2 cellular contexts compared by ENCODE assay signal in the genomic region with DNA sequence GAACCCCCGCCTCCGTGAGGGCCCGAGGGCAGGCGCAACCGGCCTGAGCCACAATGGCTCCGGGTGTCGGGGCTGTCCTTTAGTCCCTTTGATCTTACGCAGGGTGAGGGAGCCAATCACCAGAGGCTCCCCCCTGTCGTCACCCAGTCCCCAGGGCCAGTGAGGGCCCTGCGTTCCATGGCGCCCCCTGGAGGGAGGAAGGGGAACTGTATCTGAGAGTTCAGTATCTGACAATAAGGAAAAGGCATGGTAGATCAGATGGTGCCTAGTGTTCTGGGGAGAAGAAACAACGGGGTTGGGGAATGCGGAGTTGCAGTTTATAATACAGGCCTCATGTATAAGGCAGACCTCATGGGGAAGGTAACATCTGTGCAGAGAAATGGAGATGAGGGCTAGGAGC.
DNase-seq lines count a peak whose midpoint lies in the region; ATAC-seq, FAIRE-seq and TF ChIP-seq lines count a peak whose summit lies in the region.
"Not testable (repeated sequence)": the region's sequence is repeated elsewhere in the genome, so short reads cannot be mapped to it uniquely, and the experiment has no call there.

No MANE protein-coding gene starts in this region.

- H4K20me1 ChIP-seq in K562 (replicated peaks; ENCODE audit: control insufficient read depth, insufficient read depth, low read length), result not testable (repeated sequence)

- H2AFZ ChIP-seq in K562 (ENCODE audit: low read depth, low read length), result not testable (repeated sequence)

- H3K27me3 ChIP-seq in K562 (ENCODE audit: control insufficient read depth in 2 of 2, insufficient read depth in 2 of 2, low read length in 2 of 2), result not testable (repeated sequence)

- ATAC-seq in SK-N-SH treated with all-trans-retinoic acid at 6 μM for 48 hours, result peak; percentile 76
- ATAC-seq in K562, result peak; percentile 89

- not testable (repeated sequence) for H3K4me2 ChIP-seq in K562 (ENCODE audit: insufficient read depth, low read length)

- not testable (repeated sequence) for TF ChIP-seq RAD21 in K562 (CRISPR knock-in tag; conservative IDR thresholded peaks at IDR 0.05 in 1 of 2, IDR thresholded peaks at IDR 0.05 in 1 of 2)

- no CpG with 5 or more reads among the region's 13 CpGs for WGBS in K562 (ENCODE audit: insufficient coverage, low coverage, missing lambda C conversion rate)

- not testable (repeated sequence) for H3K9ac ChIP-seq in K562 (ENCODE audit: insufficient read depth in 1 of 2, low read depth in 2 of 2, low read length in 2 of 2)

- in situ Hi-C loops in K562 (cut with MboI), result loop anchor here (5.0 to 10.0 kb wide), 2 partner anchors 39 to 163 kb away; no protein-coding TSS in a partner anchor

- H3K9me3 ChIP-seq in K562 (replicated peaks; ENCODE audit: control insufficient read depth, insufficient read depth, low read depth, low read length), result not testable (repeated sequence)

- H3K4me1 ChIP-seq in K562 (replicated peaks in 1 of 2; ENCODE audit: control insufficient read depth in 2 of 2, insufficient read depth in 2 of 2, low read length in 2 of 2), result not testable (repeated sequence)

- H3K27ac ChIP-seq in K562 (ENCODE audit: extremely low read depth, low read depth, low read length), result not testable (repeated sequence)

- H3K4me3 ChIP-seq in K562, result not testable (repeated sequence)

- POLR2A ChIA-PET in K562 (lab: Yijun Ruan, JAX), result not testable (repeated sequence)

- intact Hi-C loops in K562 (cut with micrococcal nuclease), result not testable (repeated sequence)

- DNase-seq in K562 (ENCODE audit: extremely low read depth in 1 of 4, low spot score in 3 of 4), result not testable (repeated sequence)

- H3K79me2 ChIP-seq in K562 (ENCODE audit: control insufficient read depth, insufficient read depth, low read length), result not testable (repeated sequence)

- not testable (repeated sequence) for BruUV-seq in K562 (replicated peaks; lab: Mats Ljungman, UMichigan)

- H3K9me1 ChIP-seq in K562 (ENCODE audit: control insufficient read depth, insufficient read depth, low read length), result not testable (repeated sequence)

- not testable (repeated sequence) for TF ChIP-seq EP300 in K562 (IDR thresholded peaks at IDR 0.05; ENCODE audit: low read length)

- not testable (repeated sequence) for TF ChIP-seq POLR2A in K562 (conservative IDR thresholded peaks at IDR 0.05)

- CTCF ChIA-PET in K562 (lab: Yijun Ruan, JAX; ENCODE audit: low intra/inter-chr PET ratio), result not testable (repeated sequence)

- not testable (repeated sequence) for FAIRE-seq in K562 (lab: Jason Lieb, UNC)

- H3K36me3 ChIP-seq in K562 (ENCODE audit: control insufficient read depth, insufficient read depth, low read length), result not testable (repeated sequence)

- TF ChIP-seq CTCF in K562 (IDR thresholded peaks at IDR 0.05 in 2 of 3, conservative IDR thresholded peaks at IDR 0.05 in 1 of 3; ENCODE audit: insufficient read depth in 2 of 3, low read depth in 1 of 3, low read length in 3 of 3), result not testable (repeated sequence)
